11 cellular contexts compared by ENCODE assay signal in the genomic region with DNA sequence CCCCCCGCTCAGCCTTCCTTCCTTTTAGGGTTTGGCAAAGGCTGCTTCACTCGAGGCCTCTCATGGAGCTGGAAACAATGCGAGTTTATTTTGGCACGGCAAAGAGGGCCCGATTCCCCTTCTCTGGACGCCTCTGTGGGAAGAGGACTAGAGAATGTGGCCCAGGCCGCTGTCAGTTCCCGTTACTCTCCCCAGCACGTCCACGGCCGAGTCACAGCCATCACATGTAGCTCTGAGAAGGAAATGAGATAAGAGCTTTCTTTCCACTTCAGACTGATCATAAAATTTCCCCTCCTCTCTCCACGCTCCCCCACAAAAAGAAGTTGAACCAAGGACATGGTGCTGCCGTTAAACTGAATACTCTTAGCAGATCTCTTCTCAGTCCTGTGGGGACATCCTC.
A peak's percentile ranks its signal among the peaks of the same experiment; 100 is the strongest.
DNase-seq lines count a peak whose midpoint lies in the region; ATAC-seq and TF ChIP-seq lines count a peak whose summit lies in the region.
"Had no signal": no experiment of that assay in that cellular context is flagged by ENCODE, and none has a peak within 500 bp of the region (broad histone marks: within the 10 kb centered on the region; RNA-seq: fewer than 3 reads in every experiment).

No MANE protein-coding gene starts in this region.

- ATAC-seq in GM21825 (IDR thresholded peaks at IDR 0.05; ENCODE audit: unreplicated experiment) (no peak), HG03457 (IDR thresholded peaks at IDR 0.05; ENCODE audit: unreplicated experiment) (no peak), foreskin keratinocyte (no peak)

- peaks cover 8% of the 10 kb centered on the region for H3K4me1 ChIP-seq in foreskin keratinocyte

- DNase-seq in M059J (ENCODE audit: low read depth) = peak; percentile 45
- DNase-seq in dermis blood vessel endothelial cell = peak; percentile 94
- peak; percentile 59 to 92 for DNase-seq in lower leg skin (ENCODE audit: low spot score in 2 of 2)
- DNase-seq in stromal cell of bone marrow (ENCODE audit: low read depth) = peak; percentile 98
- no peak for DNase-seq in NCI-H1048 (lab: John Stamatoyannopoulos, UW)
- no peak for DNase-seq in foreskin keratinocyte
- DNase-seq: activated T-cell treated with anti-CD3 and anti-CD28 coated beads, Interleukin-2, amount 50 U/mL, for 48 hours; NCI-H2081 treated with DMSO at 0.1 percent for 48 hours; stimulated activated naive CD4-positive, alpha-beta T cell had no signal

- WGBS in lower leg skin, 2 donors = 41 to 52% methylated on average over 13 of the region's 13 CpGs

- no peak for TF ChIP-seq POLR2A in lower leg skin (IDR thresholded peaks at IDR 0.05)

- no peak overlapping the region for H3K27ac ChIP-seq in foreskin keratinocyte

- no peak for TF ChIP-seq CTCF in lower leg skin (IDR thresholded peaks at IDR 0.05)
- TF ChIP-seq CTCF in foreskin keratinocyte (conservative IDR thresholded peaks at IDR 0.05) = no peak

- intact Hi-C loops in lower leg skin (cut with DNase I; ENCODE audit: low total_unique reads) = loop anchor here (10.0 kb wide), 1 partner anchor 1059 kb away; no protein-coding TSS in a partner anchor

- H3K4me3 ChIP-seq in lower leg skin (ENCODE audit: low read depth, poor library complexity, severe bottlenecking) = no peak overlapping the region

- no peaks in the 10 kb centered on the region for H3K27me3 ChIP-seq in foreskin keratinocyte

Comparison
In these comparisons a context has a peak if more than half of its experiments do, and no peak if none do; other contexts are left out.
1. DNase-seq: peak in M059J (single experiment), dermis blood vessel endothelial cell (single experiment), lower leg skin (2 of 2) and stromal cell of bone marrow (single experiment); none in NCI-H1048 (single experiment) and foreskin keratinocyte (0 of 2).